ENCODE assay signal across 9 cellular contexts in genomic region chr17:81419886-81420768, GRCh38. TPM values are rescaled to one million over a fixed set of nuclear protein-coding genes. Genes with fewer than 3 reads are reported as not detected.
DNase-seq lines count a peak whose midpoint lies in the region; ATAC-seq and TF ChIP-seq lines count a peak whose summit lies in the region.
"Had no signal": no experiment of that assay in that cellular context is flagged by ENCODE, and none has a peak within 500 bp of the region (broad histone marks: within the 10 kb centered on the region; RNA-seq: fewer than 3 reads in every experiment).

No MANE protein-coding gene starts in this region.

- no peak for TF ChIP-seq POLR2A in right lobe of liver (IDR thresholded peaks at IDR 0.05)

- intact Hi-C loops in colonic mucosa (cut with DNase I) (no loop called here), right lobe of liver (cut with DNase I) (no loop called here)

- H3K4me3 ChIP-seq in colonic mucosa (peak overlapping the region; percentile 10), right lobe of liver (no peak overlapping the region)

- DNase-seq in HT-29 (ENCODE audit: low spot score): peak; percentile 51
- no peak for DNase-seq in colonic mucosa
- DNase-seq in right lobe of liver: no peak
- peak; percentile 11 for DNase-seq in superior temporal gyrus (ENCODE audit: extremely low spot score)
- no peak for DNase-seq in NCI-H446 treated with DMSO at 0.1 percent for 48 hours (lab: John Stamatoyannopoulos, UW)
- DNase-seq in T-helper 9 cell: no peak
- DNase-seq: activated naive CD4-positive, alpha-beta T cell treated with anti-CD3 and anti-CD28 coated beads, Interleukin-2, amount 10 ng/mL, durations not matched to agents 7 days and 5 days had no signal

- peak overlapping the region; percentile 54 to 76 for H3K9ac ChIP-seq in colonic mucosa (ENCODE audit: low read depth in 2 of 2, low read length in 2 of 2)

- H3K27me3 ChIP-seq in colonic mucosa (no peaks in the 10 kb centered on the region), right lobe of liver (no peaks in the 10 kb centered on the region)

- ATAC-seq in right lobe of liver (peak in 1 of 4 donors; percentile 13), GM21515 (IDR thresholded peaks at IDR 0.05; ENCODE audit: unreplicated experiment) (no peak), GM18907 (IDR thresholded peaks at IDR 0.05; ENCODE audit: unreplicated experiment) (no peak)

- H3K4me1 ChIP-seq in colonic mucosa: peaks cover 12% of the 10 kb centered on the region
- H3K4me1 ChIP-seq in right lobe of liver: no peaks in the 10 kb centered on the region

- no peaks in the 10 kb centered on the region for H3K36me3 ChIP-seq in colonic mucosa
- no peaks in the 10 kb centered on the region for H3K36me3 ChIP-seq in right lobe of liver

- 80% methylated on average over 8 of the region's 28 CpGs for WGBS in right lobe of liver (ENCODE audit: insufficient coverage, low coverage, low lambda C conversion rate, missing lambda C conversion rate)

- no peaks in the 10 kb centered on the region for H3K9me3 ChIP-seq in colonic mucosa
- no peaks in the 10 kb centered on the region for H3K9me3 ChIP-seq in right lobe of liver

- TF ChIP-seq CTCF in colonic mucosa (IDR thresholded peaks at IDR 0.05) (no peak), right lobe of liver (IDR thresholded peaks at IDR 0.05) (no peak)

- H3K27ac ChIP-seq in colonic mucosa (peak overlapping the region; percentile 86), right lobe of liver (peak overlapping the region; percentile 18 to 77 (median 25))

RNA-seq across cellular contexts. Expression of gene BAHCC1, which starts 24.9 kb away (rescaled TPM):
- 10.4 and 11.6 TPM in 2 replicates for total RNA-seq in HT-29 (2014; rRNA removed; shearing (Covaris generic))
- total RNA-seq in colonic mucosa (10 to 100 TPM; 12.5 to 26.3 TPM), right lobe of liver (1 to 10 TPM; 2.5 to 6.4 (median 4.9) TPM)

Comparison
In these comparisons a context has a peak if more than half of its experiments do, and no peak if none do; other contexts are left out.
1. DNase-seq: peak in HT-29 (single experiment) and superior temporal gyrus (single experiment); none in colonic mucosa (single experiment), right lobe of liver (0 of 3), NCI-H446 treated with DMSO at 0.1 percent for 48 hours (single experiment) and T-helper 9 cell (single experiment).